In the genomic region with DNA sequence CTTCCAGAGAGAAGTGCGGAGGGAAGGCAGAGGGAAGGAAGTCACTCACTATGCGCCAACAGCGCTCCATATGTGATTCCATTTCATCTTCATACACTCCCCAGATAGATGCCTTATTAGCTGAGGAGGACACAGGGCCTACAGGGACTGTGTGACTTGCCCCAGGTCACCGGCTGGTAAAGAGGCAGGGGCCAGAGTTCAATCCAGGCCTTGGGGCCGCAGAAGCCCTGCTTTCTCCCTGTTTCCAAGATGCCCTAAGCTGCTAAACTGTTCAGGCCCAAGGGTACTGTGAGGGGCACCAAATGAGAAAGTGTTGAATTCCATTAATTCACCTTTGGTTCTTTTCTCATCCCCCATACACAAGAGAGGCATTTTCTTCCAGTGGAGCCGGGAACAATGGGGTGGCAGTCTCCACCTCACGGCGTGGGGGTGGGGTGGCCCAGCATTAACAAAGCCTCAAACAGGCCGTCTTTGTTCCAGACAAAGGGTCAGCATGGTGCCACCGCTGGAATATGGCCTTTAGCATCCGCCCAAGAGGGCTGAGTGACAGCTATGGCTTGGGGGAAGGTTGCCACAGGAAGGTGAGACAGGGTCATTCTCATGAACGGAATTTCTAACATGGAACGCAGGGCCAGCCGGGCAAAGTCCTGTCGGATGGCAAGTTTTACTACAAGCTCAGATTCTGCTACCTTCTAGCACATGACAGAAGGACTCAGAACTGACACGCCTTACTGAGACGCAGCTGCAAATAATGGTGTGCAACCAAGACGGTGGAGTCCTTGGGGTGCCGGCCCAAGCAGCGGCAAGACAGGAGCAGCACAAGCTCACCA, we compare ENCODE assay signal across 10 cellular contexts.
DNase-seq lines count a peak whose midpoint lies in the region; TF ChIP-seq lines count a peak whose summit lies in the region.
"Had no signal": no experiment of that assay in that cellular context is flagged by ENCODE, and none has a peak within 500 bp of the region (broad histone marks: within the 10 kb centered on the region; RNA-seq: fewer than 3 reads in every experiment).

No MANE protein-coding gene starts in this region.

- DNase-seq in COLO829 (ENCODE audit: low spot score) (peak; percentile 48), NCI-H748 treated with DMSO at 0.1 percent for 48 hours (lab: John Stamatoyannopoulos, UW) (peak; percentile 82), left ventricle myocardium inferior (no peak), nephron progenitor cell (peak; percentile 21), AML-193 (lab: John Stamatoyannopoulos, UW) (no peak), CD14-positive monocyte (ENCODE audit: low spot score) (no peak)
- DNase-seq in activated CD4-positive, alpha-beta T cell treated with anti-CD3 and anti-CD28 coated beads, Interleukin-2, amount 50 U/mL, for 48 hours: no peak
- DNase-seq in stimulated activated naive CD4-positive, alpha-beta T cell treated with Interleukin-2 at 50 U/mL for 16 hours (lab: John Stamatoyannopoulos, UW): no peak

- peak overlapping the region; percentile 10 for H3K27ac ChIP-seq in left ventricle myocardium inferior (replicated peaks)
- H3K27ac ChIP-seq: upper lobe of right lung had no signal

- H3K4me1 Mint-ChIP-seq in nephron progenitor cell (peaks cover 57% of the 10 kb centered on the region), CD14-positive monocyte (peaks cover 21% of the 10 kb centered on the region)

- H3K4me3 Mint-ChIP-seq in nephron progenitor cell (no peak overlapping the region), CD14-positive monocyte (no peak overlapping the region)
- H3K4me3 Mint-ChIP-seq: IgD-negative memory B cell had no signal

- no peaks in the 10 kb centered on the region for H3K27me3 ChIP-seq in left ventricle myocardium inferior (ENCODE audit: low read depth)
- H3K27me3 ChIP-seq: upper lobe of right lung had no signal

- no peaks in the 10 kb centered on the region for H3K36me3 Mint-ChIP-seq in nephron progenitor cell (ENCODE audit: low read depth)
- peaks cover 0 to 6% of the 10 kb centered on the region in 2 donors for H3K36me3 Mint-ChIP-seq in CD14-positive monocyte

- no peak overlapping the region for H3K27ac Mint-ChIP-seq in nephron progenitor cell
- peak overlapping the region in 1 of 7 donors; percentile 41 for H3K27ac Mint-ChIP-seq in CD14-positive monocyte
- H3K27ac Mint-ChIP-seq: IgD-negative memory B cell had no signal

- H3K36me3 ChIP-seq in left ventricle myocardium inferior: peaks cover 40% of the 10 kb centered on the region
- H3K36me3 ChIP-seq: upper lobe of right lung had no signal

- no peak overlapping the region for H3K4me3 ChIP-seq in left ventricle myocardium inferior
- H3K4me3 ChIP-seq: upper lobe of right lung had no signal

- H3K9me3 Mint-ChIP-seq in nephron progenitor cell (no peaks in the 10 kb centered on the region), CD14-positive monocyte (peaks cover 0 to 3% (median 0%) of the 10 kb centered on the region in 7 donors)
- H3K9me3 Mint-ChIP-seq: IgD-negative memory B cell had no signal

- TF ChIP-seq CTCF in left ventricle myocardium inferior (IDR thresholded peaks at IDR 0.05; ENCODE audit: borderline replicate concordance): no peak
- no peak for TF ChIP-seq CTCF in nephron progenitor cell (IDR thresholded peaks at IDR 0.05)
- TF ChIP-seq CTCF in CD14-positive monocyte (IDR thresholded peaks at IDR 0.05): no peak

- no peaks in the 10 kb centered on the region for H3K9me3 ChIP-seq in left ventricle myocardium inferior (replicated peaks)
- H3K9me3 ChIP-seq: upper lobe of right lung had no signal

- intact Hi-C loops in left ventricle myocardium inferior (cut with micrococcal nuclease) (loop anchor here (5.0 kb wide), 1 partner anchor 274 kb away; no protein-coding TSS in a partner anchor), CD14-positive monocyte (cut with micrococcal nuclease) (loop anchor here in 1 of 2 donors (5.0 to 10.0 kb wide), 2 partner anchors 146 to 274 kb away; partner anchors contain the start of gene ANKH)

- H3K27me3 Mint-ChIP-seq in nephron progenitor cell (ENCODE audit: low read depth, poor library complexity) (peaks cover 15% of the 10 kb centered on the region), CD14-positive monocyte (ENCODE audit: low read depth in 3 of 3) (peaks cover 0 to 2% (median 2%) of the 10 kb centered on the region in 3 donors)
- H3K27me3 Mint-ChIP-seq: IgD-negative memory B cell had no signal

- peaks cover 46% of the 10 kb centered on the region for H3K4me1 ChIP-seq in left ventricle myocardium inferior
- H3K4me1 ChIP-seq: upper lobe of right lung had no signal

Comparison
In these comparisons a context has a peak if more than half of its experiments do, and no peak if none do; other contexts are left out.
1. DNase-seq: peak in COLO829 (single experiment), NCI-H748 treated with DMSO at 0.1 percent for 48 hours (single experiment) and nephron progenitor cell (single experiment); none in left ventricle myocardium inferior (single experiment), AML-193 (0 of 2), CD14-positive monocyte (single experiment), activated CD4-positive, alpha-beta T cell treated with anti-CD3 and anti-CD28 coated beads, Interleukin-2, amount 50 U/mL, for 48 hours (0 of 2) and stimulated activated naive CD4-positive, alpha-beta T cell treated with Interleukin-2 at 50 U/mL for 16 hours (single experiment).